Comparison of ENCODE assay signal across 16 cellular contexts in the genomic region with DNA sequence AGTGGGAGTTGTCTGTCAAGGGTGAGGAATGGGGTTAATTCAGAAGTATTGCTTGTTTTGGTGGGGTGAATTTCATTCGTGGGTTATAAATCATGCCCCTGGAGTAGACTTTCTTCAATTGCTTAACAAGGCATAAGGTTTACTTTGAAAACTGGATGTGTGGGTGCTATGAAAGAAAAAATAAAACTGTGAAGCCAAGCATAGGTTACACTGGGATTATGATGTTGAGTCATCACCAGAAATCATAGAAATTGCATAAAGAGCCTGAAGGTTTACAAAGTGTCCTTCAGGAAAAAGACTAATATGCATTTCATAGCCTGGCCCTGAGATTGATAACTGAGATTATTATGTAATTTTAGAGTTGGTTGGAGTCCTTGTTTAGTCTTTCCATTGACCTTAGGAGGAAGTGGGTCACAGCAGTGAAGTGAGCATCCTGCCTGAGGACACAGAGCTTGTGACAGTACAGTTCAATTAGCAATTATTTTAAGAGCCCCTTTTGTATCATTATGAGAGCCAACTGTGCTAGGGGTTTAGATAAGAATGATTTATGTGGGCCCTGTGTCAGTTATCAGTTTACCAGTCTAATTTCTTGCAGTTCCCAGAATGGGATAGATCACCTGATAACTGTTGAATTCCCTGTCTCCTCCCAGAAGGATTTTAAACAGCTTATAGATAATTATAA. TPM values are rescaled to one million over a fixed set of nuclear protein-coding genes. Genes with fewer than 3 reads are reported as not detected.
DNase-seq lines count a peak whose midpoint lies in the region; ATAC-seq and TF ChIP-seq lines count a peak whose summit lies in the region.
"Had no signal": no experiment of that assay in that cellular context is flagged by ENCODE, and none has a peak within 500 bp of the region (broad histone marks: within the 10 kb centered on the region; RNA-seq: fewer than 3 reads in every experiment).

No MANE protein-coding gene starts in this region.

- H3K27ac Mint-ChIP-seq in stimulated activated memory B cell treated with anti-CD40 and anti-IgM and Interleukin-4, amounts not matched to agents 10 μg/mL and 1 μg/mL and 100 μg/mL, for 72 hours = peak overlapping the region; percentile 54
- H3K27ac Mint-ChIP-seq: activated T-cell treated with anti-CD3 and anti-CD28 coated beads, Interleukin-2, amount 50 U/mL, for 72 hours had no signal

- peak; percentile 60 for ATAC-seq in GM18511 (IDR thresholded peaks at IDR 0.05; ENCODE audit: unreplicated experiment)
- peak; percentile 92 for ATAC-seq in esophagus mucosa
- no peak for ATAC-seq in stimulated activated memory B cell treated with anti-CD40 and anti-IgM and Interleukin-4, amounts not matched to agents 10 μg/mL and 1 μg/mL and 100 μg/mL, for 72 hours
- ATAC-seq: activated T-cell treated with anti-CD3 and anti-CD28 coated beads, Interleukin-2, amount 50 U/mL, for 72 hours; HCT116 had no signal

- H3K36me3 Mint-ChIP-seq in stimulated activated memory B cell treated with anti-CD40 and anti-IgM and Interleukin-4, amounts not matched to agents 10 μg/mL and 1 μg/mL and 100 μg/mL, for 72 hours = peaks cover 58% of the 10 kb centered on the region

- H3K4me3 Mint-ChIP-seq in stimulated activated memory B cell treated with anti-CD40 and anti-IgM and Interleukin-4, amounts not matched to agents 10 μg/mL and 1 μg/mL and 100 μg/mL, for 72 hours = no peak overlapping the region
- H3K4me3 Mint-ChIP-seq: activated T-cell treated with anti-CD3 and anti-CD28 coated beads, Interleukin-2, amount 50 U/mL, for 72 hours had no signal

- no peaks in the 10 kb centered on the region for H3K27me3 Mint-ChIP-seq in stimulated activated memory B cell treated with anti-CD40 and anti-IgM and Interleukin-4, amounts not matched to agents 10 μg/mL and 1 μg/mL and 100 μg/mL, for 72 hours

- DNase-seq in cerebellar nuclear complex (lab: John Stamatoyannopoulos, UW) (no peak), 8988T (no peak)
- DNase-seq in activated CD8-positive, alpha-beta memory T cell treated with anti-CD3 and anti-CD28 coated beads for 24 hours = no peak
- DNase-seq: activated naive CD4-positive, alpha-beta T cell treated with anti-CD3 and anti-CD28 coated beads, Interleukin-2, amount 50 U/mL, for 16 hours; activated T-cell treated with anti-CD3 and anti-CD28 coated beads, Interleukin-2, amount 50 U/mL, for 72 hours; hippocampal formation; islet precursor cell; NCI-H1105 treated with DMSO at 0.1 percent for 48 hours; NCI-H2171; NCI-H526 treated with DMSO at 0.1 percent for 48 hours; stimulated activated CD4-positive, alpha-beta T cell treated with anti-CD3 and anti-CD28 coated beads, Interleukin-15, amount 100 ng/mL, for 24 hours had no signal

- peaks cover 53% of the 10 kb centered on the region for H3K4me1 Mint-ChIP-seq in stimulated activated memory B cell treated with anti-CD40 and anti-IgM and Interleukin-4, amounts not matched to agents 10 μg/mL and 1 μg/mL and 100 μg/mL, for 72 hours

- no peaks in the 10 kb centered on the region for H3K9me3 Mint-ChIP-seq in stimulated activated memory B cell treated with anti-CD40 and anti-IgM and Interleukin-4, amounts not matched to agents 10 μg/mL and 1 μg/mL and 100 μg/mL, for 72 hours

TF ChIP-seq in PFSK-1, 5 proteins besides CTCF, POLR2A, EP300 and RAD21:
- TF ChIP-seq TAF1 (IDR thresholded peaks at IDR 0.05; ENCODE audit: borderline replicate concordance, insufficient read depth, low read length) = no peak
- no peak; the same call in 1 of the 2 replicates for TF ChIP-seq SIN3A (IDR thresholded peaks at IDR 0.05; ENCODE audit: borderline replicate concordance, insufficient read depth, low read length)
- TF ChIP-seq, protein P1, sequence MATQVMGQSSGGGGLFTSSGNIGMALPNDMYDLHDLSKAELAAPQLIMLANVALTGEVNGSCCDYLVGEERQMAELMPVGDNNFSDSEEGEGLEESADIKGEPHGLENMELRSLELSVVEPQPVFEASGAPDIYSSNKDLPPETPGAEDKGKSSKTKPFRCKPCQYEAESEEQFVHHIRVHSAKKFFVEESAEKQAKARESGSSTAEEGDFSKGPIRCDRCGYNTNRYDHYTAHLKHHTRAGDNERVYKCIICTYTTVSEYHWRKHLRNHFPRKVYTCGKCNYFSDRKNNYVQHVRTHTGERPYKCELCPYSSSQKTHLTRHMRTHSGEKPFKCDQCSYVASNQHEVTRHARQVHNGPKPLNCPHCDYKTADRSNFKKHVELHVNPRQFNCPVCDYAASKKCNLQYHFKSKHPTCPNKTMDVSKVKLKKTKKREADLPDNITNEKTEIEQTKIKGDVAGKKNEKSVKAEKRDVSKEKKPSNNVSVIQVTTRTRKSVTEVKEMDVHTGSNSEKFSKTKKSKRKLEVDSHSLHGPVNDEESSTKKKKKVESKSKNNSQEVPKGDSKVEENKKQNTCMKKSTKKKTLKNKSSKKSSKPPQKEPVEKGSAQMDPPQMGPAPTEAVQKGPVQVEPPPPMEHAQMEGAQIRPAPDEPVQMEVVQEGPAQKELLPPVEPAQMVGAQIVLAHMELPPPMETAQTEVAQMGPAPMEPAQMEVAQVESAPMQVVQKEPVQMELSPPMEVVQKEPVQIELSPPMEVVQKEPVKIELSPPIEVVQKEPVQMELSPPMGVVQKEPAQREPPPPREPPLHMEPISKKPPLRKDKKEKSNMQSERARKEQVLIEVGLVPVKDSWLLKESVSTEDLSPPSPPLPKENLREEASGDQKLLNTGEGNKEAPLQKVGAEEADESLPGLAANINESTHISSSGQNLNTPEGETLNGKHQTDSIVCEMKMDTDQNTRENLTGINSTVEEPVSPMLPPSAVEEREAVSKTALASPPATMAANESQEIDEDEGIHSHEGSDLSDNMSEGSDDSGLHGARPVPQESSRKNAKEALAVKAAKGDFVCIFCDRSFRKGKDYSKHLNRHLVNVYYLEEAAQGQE (IDR thresholded peaks at IDR 0.05; ENCODE audit: insufficient read depth in 1 of 2, low read depth in 2 of 2, low read length in 2 of 2) = no peak; a peak in 1 of 4 replicates
- peak; percentile 70 for TF ChIP-seq POLR2AphosphoS5 (IDR thresholded peaks at IDR 0.05; ENCODE audit: low read depth, low read length)

RNA-seq across cellular contexts. Expression of a gene that starts 13.6 kb away (rescaled TPM):
- polyA plus RNA-seq in PFSK-1 (2012; ENCODE audit: insufficient read length, low read depth) = 15.3 TPM
- total RNA-seq in esophagus mucosa = 14.6 TPM
- total RNA-seq: activated T-cell treated with anti-CD3 and anti-CD28 coated beads, Interleukin-2, amount 50 U/mL, for 72 hours had no signal
